Comparison of ENCODE assay signal across 33 cellular contexts in genomic region chr10:65787571-65787970, GRCh38.
"Had no signal": no experiment of that assay in that cellular context is flagged by ENCODE, and none has a peak within 500 bp of the region (broad histone marks: within the 10 kb centered on the region; RNA-seq: fewer than 3 reads in every experiment).

No MANE protein-coding gene starts in this region.

- H3K36me3 ChIP-seq: adrenal gland, brain microvascular endothelial cell, breast epithelium had no signal

- DNase-seq: activated B cell treated with CpG ODN at 0.5 μM for 24 hours; activated CD4-positive, alpha-beta memory T cell treated with anti-CD3 and anti-CD28 coated beads for 36 hours; activated CD4-positive, alpha-beta T cell treated with anti-CD3 and anti-CD28 coated beads for 4 hours; activated CD4-positive, alpha-beta T cell treated with anti-CD3 and anti-CD28 coated beads, Interleukin-2, amount 10 ng/mL, durations not matched to agents 24 days and 14 days; activated CD4-positive, alpha-beta T cell treated with anti-CD3 and anti-CD28 coated beads, Interleukin-2, amount 50 U/mL, for 1 hour; activated CD4-positive, alpha-beta T cell treated with anti-CD3 and anti-CD28 coated beads, Interleukin-2, amount 50 U/mL, for 4 hours; activated CD4-positive, CD25-positive, alpha-beta regulatory T cell treated with anti-CD3 and anti-CD28 coated beads, Interleukin-2, amount 50 U/mL, for 72 hours; activated CD8-positive, alpha-beta memory T cell treated with anti-CD3 and anti-CD28 coated beads, Interleukin-2, amount 50 U/mL, for 4 hours; activated CD8-positive, alpha-beta T cell treated with anti-CD3 and anti-CD28 coated beads for 36 hours; activated effector memory CD4-positive, alpha-beta T cell treated with anti-CD3 and anti-CD28 coated beads, Interleukin-2, amount 50 U/mL, for 16 hours; activated gamma-delta T cell treated with Interleukin-2 at 50 U/mL for 16 hours; activated naive CD4-positive, alpha-beta T cell; activated naive CD4-positive, alpha-beta T cell treated with anti-CD3 and anti-CD28 coated beads for 36 hours; activated naive CD4-positive, alpha-beta T cell treated with anti-CD3 and anti-CD28 coated beads, Interleukin-2, amount 50 U/mL, for 16 hours; activated naive CD8-positive, alpha-beta T cell treated with anti-CD3 and anti-CD28 coated beads for 36 hours; activated T-cell treated with anti-CD3 and anti-CD28 coated beads for 4 hours; activated T-cell treated with anti-CD3 and anti-CD28 coated beads, Interleukin-2, amount 50 U/mL, for 1 hour; activated T-cell treated with anti-CD3 and anti-CD28 coated beads, Interleukin-2, amount 50 U/mL, for 4 hours; activated T-cell treated with anti-CD3 and anti-CD28 coated beads, Interleukin-2, amount 50 U/mL, for 72 hours; adrenal gland; amniotic stem cell; aorta; body of pancreas; brain microvascular endothelial cell; central memory CD4-positive, alpha-beta T cell; T-helper 2 cell; T-helper 9 cell had no signal

- H3K9me3 ChIP-seq: adrenal gland, body of pancreas, breast epithelium had no signal

- H3K27me3 ChIP-seq: adrenal gland, body of pancreas, brain microvascular endothelial cell, breast epithelium had no signal

- H3K27ac ChIP-seq: adrenal gland, body of pancreas, brain microvascular endothelial cell, breast epithelium, VCaP had no signal

- ATAC-seq: activated CD8-positive, alpha-beta T cell treated with anti-CD3 and anti-CD28 coated beads for 36 hours; activated naive CD4-positive, alpha-beta T cell treated with anti-CD3 and anti-CD28 coated beads, Interleukin-2, amount 50 U/mL, for 72 hours; activated T-cell treated with anti-CD3 and anti-CD28 coated beads, Interleukin-2, amount 50 U/mL, for 4 hours; activated T-cell treated with anti-CD3 and anti-CD28 coated beads, Interleukin-2, amount 50 U/mL, for 72 hours; activated T-helper 17 cell treated with anti-CD3 and anti-CD28 coated beads, Interleukin-2, amount 50 U/mL, for 72 hours; body of pancreas had no signal

- FAIRE-seq: astrocyte, TTC549 had no signal

- H3K4me3 ChIP-seq: adrenal gland, body of pancreas, breast epithelium had no signal

- H3K4me1 ChIP-seq: adrenal gland, body of pancreas, breast epithelium had no signal
